9 cellular contexts compared by ENCODE assay signal in genomic region chr3:141294300-141294699, GRCh38.
A peak's percentile ranks its signal among the peaks of the same experiment; 100 is the strongest.
DNase-seq lines count a peak whose midpoint lies in the region; ATAC-seq and TF ChIP-seq lines count a peak whose summit lies in the region.
"Had no signal": no experiment of that assay in that cellular context is flagged by ENCODE, and none has a peak within 500 bp of the region (broad histone marks: within the 10 kb centered on the region; RNA-seq: fewer than 3 reads in every experiment).

No MANE protein-coding gene starts in this region.

- H3K36me3 Mint-ChIP-seq in activated CD8-positive, alpha-beta memory T cell treated with anti-CD3 and anti-CD28 coated beads, Interleukin-2, amount 10 ng/mL, durations not matched to agents 7 days and 5 days = peaks cover 26% of the 10 kb centered on the region
- H3K36me3 Mint-ChIP-seq in activated naive CD4-positive, alpha-beta T cell treated with anti-CD3 and anti-CD28 coated beads, Interleukin-2, amount 50 U/mL, for 72 hours = peaks cover 22 to 23% of the 10 kb centered on the region in 2 donors

- H3K9me3 ChIP-seq in left lung = no peaks in the 10 kb centered on the region
- no peaks in the 10 kb centered on the region for H3K9me3 ChIP-seq in stomach smooth muscle (ENCODE audit: control insufficient read depth in 2 of 2, low read length in 2 of 2)

- H3K4me3 ChIP-seq in left lung = peak overlapping the region in 1 of 2 donors; percentile 36
- H3K4me3 ChIP-seq in stomach smooth muscle (ENCODE audit: low read length in 2 of 2) = peak overlapping the region; percentile 44 to 62

- H3K4me1 Mint-ChIP-seq in activated CD8-positive, alpha-beta memory T cell treated with anti-CD3 and anti-CD28 coated beads, Interleukin-2, amount 10 ng/mL, durations not matched to agents 7 days and 5 days = peaks cover 23% of the 10 kb centered on the region

- CTCF ChIA-PET in activated CD8-positive, alpha-beta memory T cell treated with anti-CD3 and anti-CD28 coated beads, Interleukin-2, amount 10 ng/mL, durations not matched to agents 7 days and 5 days (lab: Charles Lee) = interaction anchor here (0.6 to 2.3 kb wide), 7 partner anchors 10 to 159 kb away, joined by 3 to 10 read pairs (median 8); no protein-coding TSS in a partner anchor

- DNase-seq in activated CD8-positive, alpha-beta memory T cell treated with anti-CD3 and anti-CD28 coated beads, Interleukin-2, amount 10 ng/mL, durations not matched to agents 7 days and 5 days = no peak
- DNase-seq in activated CD8-positive, alpha-beta memory T cell treated with anti-CD3 and anti-CD28 coated beads, Interleukin-2, amount 50 U/mL, for 4 hours = no peak
- DNase-seq in activated naive CD4-positive, alpha-beta T cell treated with anti-CD3 and anti-CD28 coated beads, Interleukin-2, amount 50 U/mL, for 72 hours (ENCODE audit: low spot score in 2 of 2) = no peak
- no peak for DNase-seq in left lung
- DNase-seq: NCI-H146 had no signal

- ATAC-seq in activated CD8-positive, alpha-beta memory T cell treated with anti-CD3 and anti-CD28 coated beads, Interleukin-2, amount 10 ng/mL, durations not matched to agents 7 days and 5 days = no peak
- ATAC-seq in activated naive CD4-positive, alpha-beta T cell treated with anti-CD3 and anti-CD28 coated beads, Interleukin-2, amount 50 U/mL, for 72 hours = no peak
- ATAC-seq in left lung = peak; percentile 53
- ATAC-seq in HG03097 (IDR thresholded peaks at IDR 0.05; ENCODE audit: low FRiP score, unreplicated experiment) = no peak
- ATAC-seq in GM21390 (IDR thresholded peaks at IDR 0.05; ENCODE audit: unreplicated experiment) = no peak
- no peak for ATAC-seq in GM18858 (IDR thresholded peaks at IDR 0.05; ENCODE audit: unreplicated experiment)

- no peaks in the 10 kb centered on the region for H3K9me3 Mint-ChIP-seq in activated CD8-positive, alpha-beta memory T cell treated with anti-CD3 and anti-CD28 coated beads, Interleukin-2, amount 10 ng/mL, durations not matched to agents 7 days and 5 days (ENCODE audit: low read depth)
- peaks cover 0 to 11% of the 10 kb centered on the region in 2 donors for H3K9me3 Mint-ChIP-seq in activated naive CD4-positive, alpha-beta T cell treated with anti-CD3 and anti-CD28 coated beads, Interleukin-2, amount 50 U/mL, for 72 hours

- peak overlapping the region in 1 of 2 donors; percentile 52 for H3K9ac ChIP-seq in stomach smooth muscle (ENCODE audit: low read length in 2 of 2)

- H3K27me3 Mint-ChIP-seq in activated CD8-positive, alpha-beta memory T cell treated with anti-CD3 and anti-CD28 coated beads, Interleukin-2, amount 10 ng/mL, durations not matched to agents 7 days and 5 days = no peaks in the 10 kb centered on the region

- peak overlapping the region; percentile 35 to 74 for H3K27ac ChIP-seq in left lung
- H3K27ac ChIP-seq in stomach smooth muscle (ENCODE audit: low read length) = no peak overlapping the region

- peak overlapping the region; percentile 44 for H3K4me3 Mint-ChIP-seq in activated CD8-positive, alpha-beta memory T cell treated with anti-CD3 and anti-CD28 coated beads, Interleukin-2, amount 10 ng/mL, durations not matched to agents 7 days and 5 days

- intact Hi-C loops in left lung (cut with DNase I) = no loop called here

- peak overlapping the region; percentile 77 for H3K27ac Mint-ChIP-seq in activated CD8-positive, alpha-beta memory T cell treated with anti-CD3 and anti-CD28 coated beads, Interleukin-2, amount 10 ng/mL, durations not matched to agents 7 days and 5 days
- peak overlapping the region; percentile 93 to 96 for H3K27ac Mint-ChIP-seq in activated naive CD4-positive, alpha-beta T cell treated with anti-CD3 and anti-CD28 coated beads, Interleukin-2, amount 50 U/mL, for 72 hours

- H3K27me3 ChIP-seq in left lung (no peaks in the 10 kb centered on the region), stomach smooth muscle (ENCODE audit: control insufficient read depth in 1 of 2, insufficient read depth in 2 of 2, low read length in 2 of 2) (no peaks in the 10 kb centered on the region)

- TF ChIP-seq CTCF in left lung (IDR thresholded peaks at IDR 0.05) = no peak

- H3K4me1 ChIP-seq in left lung (peaks cover 0 to 16% of the 10 kb centered on the region in 2 donors), stomach smooth muscle (ENCODE audit: control insufficient read depth, insufficient read depth, low read length) (peaks cover 13% of the 10 kb centered on the region)

- H3K36me3 ChIP-seq in left lung (peaks cover 0 to 9% of the 10 kb centered on the region in 2 donors), stomach smooth muscle (ENCODE audit: control insufficient read depth in 2 of 2, insufficient read depth in 2 of 2, low read length in 2 of 2) (peaks cover 4 to 8% of the 10 kb centered on the region in 2 donors)
